In the genomic region with DNA sequence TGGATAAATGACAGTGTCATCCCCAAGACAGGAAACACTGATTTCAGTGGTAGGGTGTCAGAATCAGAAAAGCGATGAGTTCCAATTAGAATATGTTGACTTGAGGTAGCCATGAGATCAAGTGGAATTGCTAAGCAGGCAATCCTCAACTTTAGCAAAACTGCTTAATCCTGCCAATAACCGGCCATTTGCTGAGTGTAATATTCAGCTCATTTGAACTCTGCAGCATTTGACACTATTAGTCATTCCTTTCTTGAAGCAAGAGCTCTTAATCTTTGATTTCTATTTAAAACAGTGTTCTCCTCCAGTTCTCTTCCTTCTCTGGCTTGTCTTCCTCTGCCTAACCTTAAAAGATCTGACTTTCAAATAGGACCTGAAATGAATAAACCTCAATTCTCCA, we compare ENCODE assay signal across 23 cellular contexts.
DNase-seq lines count a peak whose midpoint lies in the region; ATAC-seq, FAIRE-seq and TF ChIP-seq lines count a peak whose summit lies in the region.
"Had no signal": no experiment of that assay in that cellular context is flagged by ENCODE, and none has a peak within 500 bp of the region (broad histone marks: within the 10 kb centered on the region; RNA-seq: fewer than 3 reads in every experiment).

No MANE protein-coding gene starts in this region.

- H3K23ac ChIP-seq in trophoblast cell (ENCODE audit: low read length): no peak overlapping the region

- POLR2A ChIA-PET in SK-N-SH (lab: Yijun Ruan, JAX): no interaction called here

- ATAC-seq in GM19397 (IDR thresholded peaks at IDR 0.05; ENCODE audit: unreplicated experiment) (no peak), GM18861 (IDR thresholded peaks at IDR 0.05; ENCODE audit: unreplicated experiment) (no peak)

- H3K14ac ChIP-seq in trophoblast cell (ENCODE audit: low read length): no peak overlapping the region

- DNase-seq in GM03348 (ENCODE audit: low spot score) (peak; percentile 15), astrocyte (ENCODE audit: low read depth) (peak; percentile 51), fibroblast of peridontal ligament (ENCODE audit: extremely low read depth) (peak; percentile 34), trophoblast cell (no peak), SK-N-SH (no peak), NCI-H524 treated with DMSO at 0.1 percent for 48 hours (lab: John Stamatoyannopoulos, UW) (no peak)
- DNase-seq: GDM1, H9, HFFc6, NCI-H1105, NCI-H146, NCI-H2029, NCI-H2227 treated with DMSO at 0.1 percent for 48 hours, NCI-H510A, NCI-H748 treated with DMSO at 0.1 percent for 48 hours, Peyer's patch had no signal

- H4K12ac ChIP-seq in trophoblast cell (ENCODE audit: low read depth, low read length): no peak overlapping the region

- TF ChIP-seq CTCF in astrocyte (IDR thresholded peaks at IDR 0.05; ENCODE audit: insufficient read depth, low read depth, low read length): no peak
- no peak for TF ChIP-seq CTCF in SK-N-SH (IDR thresholded peaks at IDR 0.05)

- H3K36me3 ChIP-seq in astrocyte (ENCODE audit: insufficient read depth, low read length) (no peaks in the 10 kb centered on the region), trophoblast cell (ENCODE audit: control insufficient read depth in 1 of 2, insufficient read depth in 2 of 2, low read length in 2 of 2) (no peaks in the 10 kb centered on the region), SK-N-SH (replicated peaks in 1 of 2; ENCODE audit: control insufficient read depth in 1 of 2, insufficient read depth in 2 of 2, low read length in 1 of 2) (no peaks in the 10 kb centered on the region)
- H3K36me3 ChIP-seq: Peyer's patch had no signal

- TF ChIP-seq EP300 in SK-N-SH (IDR thresholded peaks at IDR 0.05; ENCODE audit: borderline replicate concordance in 1 of 2, low read depth in 1 of 2, low read length in 1 of 2): no peak

- H3F3A ChIP-seq in SK-N-SH (replicated peaks; ENCODE audit: insufficient read depth): peaks cover 16% of the 10 kb centered on the region

- H3K4me2 ChIP-seq in astrocyte (ENCODE audit: low read length) (no peak overlapping the region), trophoblast cell (ENCODE audit: low read length) (no peak overlapping the region), SK-N-SH (no peak overlapping the region)
- H3K4me2 ChIP-seq: KMS-11 had no signal

- H2AFZ ChIP-seq in astrocyte (ENCODE audit: low read depth, low read length) (no peak overlapping the region), trophoblast cell (ENCODE audit: insufficient read depth, low read length, poor library complexity) (no peak overlapping the region), SK-N-SH (ENCODE audit: low read depth) (no peak overlapping the region; the same call in 1 of the 2 replicates)

- H3K4ac ChIP-seq in trophoblast cell (ENCODE audit: low read depth, low read length): no peak overlapping the region

- H3K9ac ChIP-seq in astrocyte (ENCODE audit: low read length) (no peak overlapping the region), trophoblast cell (ENCODE audit: low read length) (no peak overlapping the region), SK-N-SH (no peak overlapping the region)
- H3K9ac ChIP-seq: KMS-11 had no signal

- no peak overlapping the region for H3K27ac Mint-ChIP-seq in astrocyte (ENCODE audit: unreplicated experiment)
- H3K27ac Mint-ChIP-seq: B cell, CD14-positive monocyte, H9, HFFc6 had no signal

- peak overlapping the region; percentile 43 for H4K91ac ChIP-seq in trophoblast cell (ENCODE audit: low read depth, low read length)

- H3K4me3 ChIP-seq in astrocyte (ENCODE audit: insufficient read depth, low read depth, low read length) (no peak overlapping the region), trophoblast cell (ENCODE audit: low read depth, low read length) (no peak overlapping the region), SK-N-SH (ENCODE audit: low read depth in 2 of 2, low read length in 1 of 2) (no peak overlapping the region)
- H3K4me3 ChIP-seq: Peyer's patch had no signal

- H2AK5ac ChIP-seq in trophoblast cell (ENCODE audit: low read length): no peak overlapping the region

- no peak overlapping the region for H3K27ac ChIP-seq in astrocyte (ENCODE audit: low read depth, low read length)
- no peak overlapping the region for H3K27ac ChIP-seq in trophoblast cell (ENCODE audit: low read depth, low read length)
- no peak overlapping the region; a peak in 1 of 4 replicates for H3K27ac ChIP-seq in SK-N-SH (ENCODE audit: low read depth in 2 of 2, low read length in 1 of 2)
- H3K27ac ChIP-seq: HL-60, KMS-11, Peyer's patch had no signal

- no peaks in the 10 kb centered on the region for H3K27me3 ChIP-seq in astrocyte (ENCODE audit: insufficient read depth, low read length)
- H3K27me3 ChIP-seq in trophoblast cell (ENCODE audit: insufficient read depth, low read length): no peaks in the 10 kb centered on the region
- H3K27me3 ChIP-seq in SK-N-SH (ENCODE audit: insufficient read depth): no peaks in the 10 kb centered on the region
- H3K27me3 ChIP-seq: Peyer's patch had no signal

- H3K9me3 Mint-ChIP-seq in astrocyte (ENCODE audit: unreplicated experiment): no peaks in the 10 kb centered on the region
- H3K9me3 Mint-ChIP-seq: H9, HFFc6 had no signal

- no peaks in the 10 kb centered on the region for H4K20me1 ChIP-seq in astrocyte (ENCODE audit: insufficient read depth, low read length)
- no peaks in the 10 kb centered on the region for H4K20me1 ChIP-seq in SK-N-SH (ENCODE audit: insufficient read depth)

- H3K27me3 Mint-ChIP-seq in astrocyte (ENCODE audit: low read depth, unreplicated experiment): no peaks in the 10 kb centered on the region

- H2BK120ac ChIP-seq in trophoblast cell (ENCODE audit: insufficient read depth, low read length, poor library complexity): no peak overlapping the region

- peaks cover 10% of the 10 kb centered on the region for H3K79me1 ChIP-seq in trophoblast cell (ENCODE audit: low read length)

- no peak overlapping the region for H3K4me3 Mint-ChIP-seq in astrocyte (ENCODE audit: unreplicated experiment)
- H3K4me3 Mint-ChIP-seq: B cell, CD14-positive monocyte, H9, HFFc6 had no signal

- FAIRE-seq in astrocyte (lab: Jason Lieb, UNC): peak; percentile 58
- FAIRE-seq: A204.1 had no signal

- H3K4me1 ChIP-seq in astrocyte (ENCODE audit: insufficient read depth, low read length) (peaks cover 24% of the 10 kb centered on the region), trophoblast cell (ENCODE audit: control insufficient read depth in 1 of 2, insufficient read depth in 2 of 2, low read length in 2 of 2) (peaks cover 5 to 7% of the 10 kb centered on the region in 2 experiments), SK-N-SH (ENCODE audit: control insufficient read depth in 1 of 2, insufficient read depth in 2 of 2, low read depth in 1 of 2, low read length in 1 of 2) (peaks cover 13 to 33% of the 10 kb centered on the region in 2 experiments)
- H3K4me1 ChIP-seq: Peyer's patch had no signal

- CTCF ChIA-PET in SK-N-SH (lab: Yijun Ruan, JAX): interaction anchor here (0.6 to 15.4 kb wide), 15 partner anchors 13 to 874 kb away, joined by 3 to 197 read pairs (median 5); no protein-coding TSS in a partner anchor

- no peaks in the 10 kb centered on the region for H3K9me2 ChIP-seq in SK-N-SH

- no CpG with 5 or more reads among the region's 2 CpGs for WGBS in trophoblast cell (ENCODE audit: extremely low coverage, insufficient coverage, insufficient read length)
- 89% methylated on average over 2 of the region's 2 CpGs for WGBS in SK-N-SH (ENCODE audit: low lambda C conversion rate)

- no peak overlapping the region for H3K18ac ChIP-seq in trophoblast cell (ENCODE audit: low read length)

- no peak overlapping the region for H2BK5ac ChIP-seq in trophoblast cell (ENCODE audit: low read depth, low read length, poor library complexity)

- no peak overlapping the region for H4K8ac ChIP-seq in trophoblast cell (ENCODE audit: low read depth, low read length)

- H3K36me3 Mint-ChIP-seq in astrocyte (ENCODE audit: low read depth, unreplicated experiment): no peaks in the 10 kb centered on the region
- H3K36me3 Mint-ChIP-seq: CD14-positive monocyte had no signal

- TF ChIP-seq RAD21 in SK-N-SH (IDR thresholded peaks at IDR 0.05; ENCODE audit: low read length): no peak

- H3K79me2 ChIP-seq in astrocyte (ENCODE audit: insufficient read depth, low read length): no peaks in the 10 kb centered on the region
- no peaks in the 10 kb centered on the region for H3K79me2 ChIP-seq in trophoblast cell (ENCODE audit: control insufficient read depth, insufficient read depth, low read length, poor library complexity)
- no peaks in the 10 kb centered on the region for H3K79me2 ChIP-seq in SK-N-SH (ENCODE audit: insufficient read depth)

- no peak overlapping the region for H2BK12ac ChIP-seq in trophoblast cell (ENCODE audit: low read length)

- peaks cover 24% of the 10 kb centered on the region for H3K4me1 Mint-ChIP-seq in astrocyte (ENCODE audit: low read depth, unreplicated experiment)
- H3K4me1 Mint-ChIP-seq: B cell, CD14-positive monocyte had no signal

- no peaks in the 10 kb centered on the region for H3K9me3 ChIP-seq in astrocyte (ENCODE audit: insufficient read depth, low read depth, low read length)
- no peaks in the 10 kb centered on the region for H3K9me3 ChIP-seq in trophoblast cell (ENCODE audit: insufficient read depth, low read depth, low read length)
- no peaks in the 10 kb centered on the region for H3K9me3 ChIP-seq in SK-N-SH
- H3K9me3 ChIP-seq: Peyer's patch had no signal

TF ChIP-seq in SK-N-SH, 30 proteins besides CTCF, POLR2A, EP300 and RAD21 (continues in another document):
- no peak for TF ChIP-seq FOSL2 (IDR thresholded peaks at IDR 0.05; ENCODE audit: borderline replicate concordance, low read depth)
- TF ChIP-seq, protein P1, sequence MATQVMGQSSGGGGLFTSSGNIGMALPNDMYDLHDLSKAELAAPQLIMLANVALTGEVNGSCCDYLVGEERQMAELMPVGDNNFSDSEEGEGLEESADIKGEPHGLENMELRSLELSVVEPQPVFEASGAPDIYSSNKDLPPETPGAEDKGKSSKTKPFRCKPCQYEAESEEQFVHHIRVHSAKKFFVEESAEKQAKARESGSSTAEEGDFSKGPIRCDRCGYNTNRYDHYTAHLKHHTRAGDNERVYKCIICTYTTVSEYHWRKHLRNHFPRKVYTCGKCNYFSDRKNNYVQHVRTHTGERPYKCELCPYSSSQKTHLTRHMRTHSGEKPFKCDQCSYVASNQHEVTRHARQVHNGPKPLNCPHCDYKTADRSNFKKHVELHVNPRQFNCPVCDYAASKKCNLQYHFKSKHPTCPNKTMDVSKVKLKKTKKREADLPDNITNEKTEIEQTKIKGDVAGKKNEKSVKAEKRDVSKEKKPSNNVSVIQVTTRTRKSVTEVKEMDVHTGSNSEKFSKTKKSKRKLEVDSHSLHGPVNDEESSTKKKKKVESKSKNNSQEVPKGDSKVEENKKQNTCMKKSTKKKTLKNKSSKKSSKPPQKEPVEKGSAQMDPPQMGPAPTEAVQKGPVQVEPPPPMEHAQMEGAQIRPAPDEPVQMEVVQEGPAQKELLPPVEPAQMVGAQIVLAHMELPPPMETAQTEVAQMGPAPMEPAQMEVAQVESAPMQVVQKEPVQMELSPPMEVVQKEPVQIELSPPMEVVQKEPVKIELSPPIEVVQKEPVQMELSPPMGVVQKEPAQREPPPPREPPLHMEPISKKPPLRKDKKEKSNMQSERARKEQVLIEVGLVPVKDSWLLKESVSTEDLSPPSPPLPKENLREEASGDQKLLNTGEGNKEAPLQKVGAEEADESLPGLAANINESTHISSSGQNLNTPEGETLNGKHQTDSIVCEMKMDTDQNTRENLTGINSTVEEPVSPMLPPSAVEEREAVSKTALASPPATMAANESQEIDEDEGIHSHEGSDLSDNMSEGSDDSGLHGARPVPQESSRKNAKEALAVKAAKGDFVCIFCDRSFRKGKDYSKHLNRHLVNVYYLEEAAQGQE (IDR thresholded peaks at IDR 0.05; ENCODE audit: low read depth, low read length): no peak

Comparison
In these comparisons a context has a peak if more than half of its experiments do, and no peak if none do; other contexts are left out.
1. DNase-seq: peak in GM03348 (single experiment), astrocyte (single experiment) and fibroblast of peridontal ligament (single experiment); none in trophoblast cell (0 of 2), SK-N-SH (single experiment) and NCI-H524 treated with DMSO at 0.1 percent for 48 hours (single experiment).